In genomic region chr13:73696713-73697112, GRCh38 we compare ENCODE assay signal across 22 cellular contexts.
"Had no signal": no experiment of that assay in that cellular context is flagged by ENCODE, and none has a peak within 500 bp of the region (broad histone marks: within the 10 kb centered on the region; RNA-seq: fewer than 3 reads in every experiment).

No MANE protein-coding gene starts in this region.

- H3K4me1 ChIP-seq: SJSA1 had no signal

- H3K27me3 Mint-ChIP-seq: IgD-negative memory B cell had no signal

- H3K36me3 ChIP-seq: SJSA1 had no signal

- FAIRE-seq: K562, RCC 7860 had no signal

- H3K27ac Mint-ChIP-seq: IgD-negative memory B cell had no signal

- H3K9me3 ChIP-seq: SJSA1 had no signal

- H3K27ac ChIP-seq: KMS-11, SJSA1, SK-N-MC had no signal

- H3K27me3 ChIP-seq: SJSA1 had no signal

- H3K4me3 ChIP-seq: K562, SJSA1, SK-N-MC had no signal

- H3K9me3 Mint-ChIP-seq: IgD-negative memory B cell had no signal

- H3K4me3 Mint-ChIP-seq: IgD-negative memory B cell had no signal

- H3K9ac ChIP-seq: KMS-11 had no signal

- H3K4me2 ChIP-seq: KMS-11 had no signal

- H3K4me1 Mint-ChIP-seq: IgD-negative memory B cell had no signal

- DNase-seq: Kasumi-1, MM.1S, NCI-H1092 treated with DMSO at 0.1 percent for 48 hours, NCI-H1436, NCI-H2029, NCI-H2081 treated with DMSO at 0.1 percent for 48 hours, NCI-H2171, NCI-H226, NCI-H446, NCI-H510A, NCI-H524 treated with DMSO at 0.1 percent for 48 hours, NCI-H69, NCI-H774, Right ventricle myocardium superior, RPMI8226, SIG-M5 had no signal

- ATAC-seq: K562 had no signal
